Comparison of ENCODE assay signal across 23 cellular contexts in genomic region chr7:2723138-2723850, GRCh38. TPM values are rescaled to one million over a fixed set of nuclear protein-coding genes. Genes with fewer than 3 reads are reported as not detected.
DNase-seq lines count a peak whose midpoint lies in the region; ATAC-seq, FAIRE-seq and TF ChIP-seq lines count a peak whose summit lies in the region.
"Had no signal": no experiment of that assay in that cellular context is flagged by ENCODE, and none has a peak within 500 bp of the region (broad histone marks: within the 10 kb centered on the region; RNA-seq: fewer than 3 reads in every experiment).

No MANE protein-coding gene starts in this region.

- no peaks in the 10 kb centered on the region for H4K20me1 ChIP-seq in Loucy (ENCODE audit: insufficient read depth, low read length, poor library complexity, severe bottlenecking)

- peaks cover 4 to 25% (median 10%) of the 10 kb centered on the region in 4 donors for H3K4me1 Mint-ChIP-seq in CD4-positive, CD25-positive, alpha-beta regulatory T cell

- no peaks in the 10 kb centered on the region for H3K27me3 ChIP-seq in CD4-positive, CD25-positive, alpha-beta regulatory T cell (ENCODE audit: control insufficient read depth, insufficient read depth, low read length)
- H3K27me3 ChIP-seq in Loucy (ENCODE audit: insufficient read depth, low read length, poor library complexity, severe bottlenecking): no peaks in the 10 kb centered on the region

- H3K9me3 ChIP-seq in CD4-positive, CD25-positive, alpha-beta regulatory T cell (ENCODE audit: control insufficient read depth in 2 of 2, low read length in 2 of 2): no peaks in the 10 kb centered on the region
- H3K9me3 ChIP-seq in Loucy (ENCODE audit: insufficient read depth, low read depth, low read length) (no peaks in the 10 kb centered on the region), kidney (ENCODE audit: control insufficient read depth in 1 of 2, low read length in 2 of 2) (no peaks in the 10 kb centered on the region)
- H3K9me3 ChIP-seq: thoracic aorta had no signal

- H3K9me2 ChIP-seq in Loucy (replicated peaks; ENCODE audit: low read depth, low read length): no peaks in the 10 kb centered on the region

- TF ChIP-seq CTCF in Loucy (conservative IDR thresholded peaks at IDR 0.05; ENCODE audit: low read length): no peak
- TF ChIP-seq CTCF in kidney (IDR thresholded peaks at IDR 0.05; ENCODE audit: borderline replicate concordance, extremely low read depth, insufficient read depth): no peak

- H3K36me3 Mint-ChIP-seq in CD4-positive, CD25-positive, alpha-beta regulatory T cell: peaks cover 11% of the 10 kb centered on the region

- no peaks in the 10 kb centered on the region for H3F3A ChIP-seq in Loucy (ENCODE audit: low read depth)

- DNase-seq in CD4-positive, CD25-positive, alpha-beta regulatory T cell: no peak
- DNase-seq in kidney: peak; percentile 39
- peak; percentile 51 for DNase-seq in sciatic nerve (ENCODE audit: low spot score)
- no peak for DNase-seq in HPDE6-E6E7 (ENCODE audit: extremely low spot score)
- DNase-seq in inferior parietal cortex (ENCODE audit: extremely low spot score): no peak
- no peak for DNase-seq in amygdala (lab: John Stamatoyannopoulos, UW)
- DNase-seq: activated CD4-positive, alpha-beta T cell treated with anti-CD3 and anti-CD28 coated beads for 48 hours; activated CD8-positive, alpha-beta memory T cell treated with anti-CD3 and anti-CD28 coated beads, Interleukin-2, amount 50 U/mL, for 4 hours; activated naive CD4-positive, alpha-beta T cell; Calu3; effector memory CD8-positive, alpha-beta T cell; NCI-H1092; NCI-H2107; NCI-H524 treated with DMSO at 0.1 percent for 48 hours; SHP77; stimulated activated CD4-positive, alpha-beta T cell treated with anti-CD3 and anti-CD28 coated beads, Interleukin-12 subunit alpha, Interleukin-12 subunit beta, amount 100 ng/mL, for 4 hours had no signal

- H3K27ac Mint-ChIP-seq in CD4-positive, CD25-positive, alpha-beta regulatory T cell: peak overlapping the region in 2 of 3 donors; percentile 49 to 80
- H3K27ac Mint-ChIP-seq: effector memory CD8-positive, alpha-beta T cell; memory B cell; progenitor cell of endocrine pancreas had no signal

- H3K79me2 ChIP-seq in Loucy (ENCODE audit: insufficient read depth, low read length): peaks cover 9% of the 10 kb centered on the region; the same call in 1 of the 2 replicates

- no peak overlapping the region for H3K27ac ChIP-seq in CD4-positive, CD25-positive, alpha-beta regulatory T cell (ENCODE audit: insufficient read depth, low read length, poor library complexity, severe bottlenecking)
- no peak overlapping the region for H3K27ac ChIP-seq in kidney (ENCODE audit: low read depth in 2 of 2, low read length in 2 of 2)
- H3K27ac ChIP-seq: thoracic aorta had no signal

- no peaks in the 10 kb centered on the region for H3K9me3 Mint-ChIP-seq in CD4-positive, CD25-positive, alpha-beta regulatory T cell
- H3K9me3 Mint-ChIP-seq: effector memory CD8-positive, alpha-beta T cell; memory B cell; nephron had no signal

- no peak for FAIRE-seq in kidney (lab: Jason Lieb, UNC)
- FAIRE-seq: astrocyte, TTC549 had no signal

- no peak overlapping the region for H2AFZ ChIP-seq in Loucy (ENCODE audit: low read length)

- H3K4me2 ChIP-seq in Loucy (ENCODE audit: low read depth, low read length, poor library complexity, severe bottlenecking): no peak overlapping the region

- no peak for ATAC-seq in CD4-positive, CD25-positive, alpha-beta regulatory T cell (ENCODE audit: low read depth in 2 of 2)
- ATAC-seq in sciatic nerve: no peak
- ATAC-seq: effector memory CD8-positive, alpha-beta T cell had no signal

- intact Hi-C loops in kidney (cut with DNase I): no loop called here
- intact Hi-C loops in sciatic nerve (cut with DNase I): no loop called here

- peaks cover 22% of the 10 kb centered on the region for H3K4me1 ChIP-seq in CD4-positive, CD25-positive, alpha-beta regulatory T cell (ENCODE audit: control insufficient read depth, insufficient read depth, low read length, poor library complexity, severe bottlenecking)
- H3K4me1 ChIP-seq in Loucy (ENCODE audit: insufficient read depth, low read length, poor library complexity, severe bottlenecking) (peaks cover 39% of the 10 kb centered on the region), kidney (ENCODE audit: control insufficient read depth in 1 of 2, insufficient read depth in 1 of 2, low read depth in 1 of 2, low read length in 2 of 2) (no peaks in the 10 kb centered on the region)

- no peak overlapping the region for H3K4me3 Mint-ChIP-seq in CD4-positive, CD25-positive, alpha-beta regulatory T cell
- H3K4me3 Mint-ChIP-seq: effector memory CD8-positive, alpha-beta T cell; memory B cell had no signal

- H3K4me3 ChIP-seq in CD4-positive, CD25-positive, alpha-beta regulatory T cell (ENCODE audit: low read depth, low read length): no peak overlapping the region
- H3K4me3 ChIP-seq in Loucy (ENCODE audit: low read length, poor library complexity, severe bottlenecking) (no peak overlapping the region), kidney (ENCODE audit: low read length in 2 of 2) (no peak overlapping the region)
- H3K4me3 ChIP-seq: thoracic aorta had no signal

- peaks cover 2% of the 10 kb centered on the region for H3K36me3 ChIP-seq in CD4-positive, CD25-positive, alpha-beta regulatory T cell (ENCODE audit: control insufficient read depth, insufficient read depth, low read length)
- H3K36me3 ChIP-seq in Loucy (ENCODE audit: insufficient read depth, low read length) (peaks cover 28% of the 10 kb centered on the region; the same call in 1 of the 2 replicates), kidney (ENCODE audit: control insufficient read depth in 1 of 2, insufficient read depth in 2 of 2, low read length in 2 of 2) (no peaks in the 10 kb centered on the region)

- peak overlapping the region; percentile 20 for H3K9ac ChIP-seq in Loucy (ENCODE audit: low read depth, low read length, poor library complexity, severe bottlenecking)
- H3K9ac ChIP-seq in kidney (ENCODE audit: low read length in 2 of 2): no peak overlapping the region

- H3K27me3 Mint-ChIP-seq in CD4-positive, CD25-positive, alpha-beta regulatory T cell: no peaks in the 10 kb centered on the region
- H3K27me3 Mint-ChIP-seq: effector memory CD8-positive, alpha-beta T cell; memory B cell; progenitor cell of endocrine pancreas had no signal

RNA-seq across cellular contexts. Expression of gene AMZ1, which starts 35.3 kb away (rescaled TPM):
- 1.8 TPM for total RNA-seq in CD4-positive, CD25-positive, alpha-beta regulatory T cell
- polyA plus RNA-seq in CD4-positive, CD25-positive, alpha-beta regulatory T cell: 1 to 10 TPM in 1 of 4 donors, under 1 TPM in 3; 0.43 to 1.4 (median 0.63) TPM
- 0.16 TPM for total RNA-seq in kidney
- not detected for polyA plus RNA-seq in kidney (ENCODE audit: insufficient read depth, low read depth, low replicate concordance)
- total RNA-seq in sciatic nerve: 0.31 TPM

Comparison
In these comparisons a context has a peak if more than half of its experiments do, and no peak if none do; other contexts are left out.
1. DNase-seq: peak in kidney (single experiment) and sciatic nerve (single experiment); none in CD4-positive, CD25-positive, alpha-beta regulatory T cell (0 of 3), HPDE6-E6E7 (single experiment), inferior parietal cortex (single experiment) and amygdala (0 of 56).